In the genomic region with DNA sequence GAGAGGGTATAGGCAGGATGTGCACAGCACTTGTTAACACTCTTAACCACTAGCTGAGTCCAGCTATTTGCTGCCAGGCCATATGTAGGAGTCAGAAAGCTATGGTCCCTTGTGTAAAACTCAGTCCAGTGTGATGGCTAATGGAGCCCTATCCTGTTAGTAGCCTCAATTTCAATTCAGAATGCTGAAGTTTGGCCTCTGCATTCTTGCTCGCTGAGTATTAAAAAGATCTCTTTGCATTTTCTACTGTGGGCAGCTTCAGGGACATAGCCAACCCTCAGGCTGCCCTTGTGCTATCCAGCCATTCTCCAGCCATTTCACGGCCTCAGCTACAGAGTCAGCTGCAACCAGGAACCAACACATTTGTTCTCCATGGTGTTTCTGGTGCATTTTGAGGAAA, we compare ENCODE assay signal across 22 cellular contexts.
"Had no signal": no experiment of that assay in that cellular context is flagged by ENCODE, and none has a peak within 500 bp of the region (broad histone marks: within the 10 kb centered on the region; RNA-seq: fewer than 3 reads in every experiment).

No MANE protein-coding gene starts in this region.

- H3K4me1 Mint-ChIP-seq: activated naive CD8-positive, alpha-beta T cell treated with anti-CD3 and anti-CD28 coated beads, Interleukin-2, amount 10 ng/mL, durations not matched to agents 7 days and 5 days; activated T-helper 17 cell treated with anti-CD3 and anti-CD28 coated beads, Interleukin-2, amount 50 U/mL, for 72 hours; T-cell had no signal

- H3K36me3 ChIP-seq: breast epithelium, stomach, upper lobe of right lung had no signal

- DNase-seq: activated CD4-positive, alpha-beta T cell treated with anti-CD3 and anti-CD28 coated beads for 48 hours; activated CD4-positive, CD25-positive, alpha-beta regulatory T cell; activated CD8-positive, alpha-beta T cell treated with anti-CD3 and anti-CD28 coated beads for 36 hours; activated naive CD4-positive, alpha-beta T cell; activated naive CD8-positive, alpha-beta T cell treated with anti-CD3 and anti-CD28 coated beads, Interleukin-2, amount 10 ng/mL, durations not matched to agents 7 days and 5 days; activated T-cell treated with anti-CD3 and anti-CD28 coated beads, Interleukin-2, amount 50 U/mL, for 1 hour; amygdala; effector CD8-positive, alpha-beta T cell; kidney; occipital lobe; stimulated activated CD4-positive, alpha-beta T cell treated with anti-CD3 and anti-CD28 coated beads, Interleukin-15, amount 100 ng/mL, for 24 hours; stimulated activated CD4-positive, alpha-beta T cell treated with anti-CD3 and anti-CD28 coated beads, Interleukin-2, amount 100 ng/mL, for 48 hours; stomach; T-cell; T-helper 9 cell; testis; upper lobe of right lung had no signal

- H3K9me3 ChIP-seq: breast epithelium, stomach, testis, upper lobe of right lung had no signal

- H3K27me3 ChIP-seq: breast epithelium, stomach, testis, upper lobe of right lung had no signal

- H3K27me3 Mint-ChIP-seq: T-cell had no signal

- H3K9me3 Mint-ChIP-seq: activated CD8-positive, alpha-beta T cell treated with anti-CD3 and anti-CD28 coated beads for 36 hours; activated naive CD8-positive, alpha-beta T cell treated with anti-CD3 and anti-CD28 coated beads, Interleukin-2, amount 10 ng/mL, durations not matched to agents 7 days and 5 days; activated T-helper 17 cell treated with anti-CD3 and anti-CD28 coated beads, Interleukin-2, amount 50 U/mL, for 72 hours; mesothelial cell of epicardium; T-cell had no signal

- H3K4me1 ChIP-seq: breast epithelium, upper lobe of right lung had no signal

- H3K27ac Mint-ChIP-seq: activated CD8-positive, alpha-beta T cell treated with anti-CD3 and anti-CD28 coated beads for 36 hours; activated naive CD8-positive, alpha-beta T cell treated with anti-CD3 and anti-CD28 coated beads, Interleukin-2, amount 10 ng/mL, durations not matched to agents 7 days and 5 days; activated T-helper 17 cell treated with anti-CD3 and anti-CD28 coated beads, Interleukin-2, amount 50 U/mL, for 72 hours; mesothelial cell of epicardium; T-cell had no signal

- H3K36me3 Mint-ChIP-seq: activated naive CD8-positive, alpha-beta T cell treated with anti-CD3 and anti-CD28 coated beads, Interleukin-2, amount 10 ng/mL, durations not matched to agents 7 days and 5 days; T-cell had no signal

- H3K4me3 ChIP-seq: breast epithelium, lung, skin epidermis, stomach, testis, upper lobe of right lung had no signal

- H3K4me3 Mint-ChIP-seq: activated CD8-positive, alpha-beta T cell treated with anti-CD3 and anti-CD28 coated beads for 36 hours; activated naive CD8-positive, alpha-beta T cell treated with anti-CD3 and anti-CD28 coated beads, Interleukin-2, amount 10 ng/mL, durations not matched to agents 7 days and 5 days; activated T-helper 17 cell treated with anti-CD3 and anti-CD28 coated beads, Interleukin-2, amount 50 U/mL, for 72 hours; mesothelial cell of epicardium; T-cell had no signal
